Comparison of ENCODE assay signal across 27 cellular contexts in genomic region chr2:71670430-71670795, GRCh38.
"Had no signal": no experiment of that assay in that cellular context is flagged by ENCODE, and none has a peak within 500 bp of the region (broad histone marks: within the 10 kb centered on the region; RNA-seq: fewer than 3 reads in every experiment).

No MANE protein-coding gene starts in this region.

- ATAC-seq: activated CD4-positive, alpha-beta T cell treated with anti-CD3 and anti-CD28 coated beads for 36 hours; activated T-cell treated with anti-CD3 and anti-CD28 coated beads, Interleukin-2, amount 50 U/mL, for 4 hours; activated T-helper 17 cell treated with anti-CD3 and anti-CD28 coated beads, Interleukin-2, amount 50 U/mL, for 72 hours; heart right ventricle; naive thymus-derived CD4-positive, alpha-beta T cell; right cardiac atrium; upper lobe of right lung had no signal

- H3K4me1 ChIP-seq: colonic mucosa, parathyroid adenoma, suprapubic skin, tibial artery, upper lobe of right lung had no signal

- H3K4me3 Mint-ChIP-seq: activated CD4-positive, alpha-beta T cell treated with anti-CD3 and anti-CD28 coated beads for 36 hours; activated naive CD8-positive, alpha-beta T cell; activated T-cell treated with anti-CD3 and anti-CD28 coated beads, Interleukin-2, amount 50 U/mL, for 4 hours; activated T-helper 17 cell treated with anti-CD3 and anti-CD28 coated beads, Interleukin-2, amount 50 U/mL, for 72 hours; mesothelial cell of epicardium; naive thymus-derived CD4-positive, alpha-beta T cell; T-helper 2 cell treated with Interferon-gamma antibody and Interleukin-4, amounts not matched to agents 5 μg/mL and 100 μg/mL, for 36 hours had no signal

- H3K27ac Mint-ChIP-seq: activated CD4-positive, alpha-beta T cell treated with anti-CD3 and anti-CD28 coated beads for 36 hours; activated naive CD8-positive, alpha-beta T cell; activated T-helper 17 cell treated with anti-CD3 and anti-CD28 coated beads, Interleukin-2, amount 50 U/mL, for 72 hours; mesothelial cell of epicardium; naive thymus-derived CD4-positive, alpha-beta T cell; T-helper 2 cell treated with Interferon-gamma antibody and Interleukin-4, amounts not matched to agents 5 μg/mL and 100 μg/mL, for 36 hours had no signal

- H3K9me3 Mint-ChIP-seq: activated T-cell treated with anti-CD3 and anti-CD28 coated beads, Interleukin-2, amount 50 U/mL, for 4 hours; activated T-helper 17 cell treated with anti-CD3 and anti-CD28 coated beads, Interleukin-2, amount 50 U/mL, for 72 hours; mesothelial cell of epicardium; T-helper 2 cell treated with Interferon-gamma antibody and Interleukin-4, amounts not matched to agents 5 μg/mL and 100 μg/mL, for 36 hours had no signal

- H3K27me3 ChIP-seq: colonic mucosa, esophagus squamous epithelium, heart right ventricle, spleen, suprapubic skin, tibial artery, upper lobe of right lung had no signal

- H3K27ac ChIP-seq: colonic mucosa, epithelial cell of prostate, esophagus squamous epithelium, heart right ventricle, parathyroid adenoma, spleen, suprapubic skin, tibial artery, upper lobe of right lung had no signal

- H3K36me3 Mint-ChIP-seq: activated naive CD8-positive, alpha-beta T cell; mesothelial cell of epicardium; naive thymus-derived CD4-positive, alpha-beta T cell had no signal

- DNase-seq: activated CD4-positive, alpha-beta T cell treated with anti-CD3 and anti-CD28 coated beads for 36 hours; activated CD4-positive, alpha-beta T cell treated with anti-CD3 and anti-CD28 coated beads, Interleukin-2, amount 50 U/mL, for 4 hours; activated CD4-positive, CD25-positive, alpha-beta regulatory T cell; activated naive CD4-positive, alpha-beta T cell treated with Interleukin-2 at 50 U/mL for 16 hours; activated T-cell treated with anti-CD3 and anti-CD28 coated beads, Interleukin-2, amount 50 U/mL, for 4 hours; anterior cingulate cortex; cerebellar nuclear complex; colonic mucosa; effector CD8-positive, alpha-beta T cell; esophagus squamous epithelium; foreskin melanocyte; heart right ventricle; occipital lobe; right cardiac atrium; stimulated activated naive CD4-positive, alpha-beta T cell; T-helper 1 cell had no signal

- H3K4me3 ChIP-seq: colonic mucosa, esophagus squamous epithelium, heart right ventricle, spleen, suprapubic skin, tibial artery, upper lobe of right lung had no signal

- H3K4me1 Mint-ChIP-seq: activated CD4-positive, alpha-beta T cell treated with anti-CD3 and anti-CD28 coated beads for 36 hours; activated T-helper 17 cell treated with anti-CD3 and anti-CD28 coated beads, Interleukin-2, amount 50 U/mL, for 72 hours; naive thymus-derived CD4-positive, alpha-beta T cell had no signal

- H3K36me3 ChIP-seq: colonic mucosa, suprapubic skin, upper lobe of right lung had no signal

- H3K9me3 ChIP-seq: colonic mucosa, esophagus squamous epithelium, heart right ventricle, spleen, suprapubic skin, tibial artery, upper lobe of right lung had no signal
